In genomic region chr15:42919794-42920280, GRCh38 we compare ENCODE assay signal across 8 cellular contexts. TPM values are rescaled to one million over a fixed set of nuclear protein-coding genes. Genes with fewer than 3 reads are reported as not detected.
DNase-seq lines count a peak whose midpoint lies in the region; ATAC-seq and TF ChIP-seq lines count a peak whose summit lies in the region.

No MANE protein-coding gene starts in this region.

- no peak for TF ChIP-seq EP300 in SK-N-SH (IDR thresholded peaks at IDR 0.05; ENCODE audit: borderline replicate concordance in 1 of 2, low read depth in 1 of 2, low read length in 1 of 2)

- ATAC-seq in HG03135 (IDR thresholded peaks at IDR 0.05; ENCODE audit: unreplicated experiment) (peak; percentile 5), GM18861 (IDR thresholded peaks at IDR 0.05; ENCODE audit: unreplicated experiment) (no peak), HG03439 (IDR thresholded peaks at IDR 0.05; ENCODE audit: unreplicated experiment) (no peak)
- peak; percentile 6 for ATAC-seq in central memory CD8-positive, alpha-beta T cell (replicated peaks; ENCODE audit: extremely low read depth, poor library complexity, severe bottlenecking)

- H3K27ac ChIP-seq in SK-N-SH (ENCODE audit: low read depth in 2 of 2, low read length in 1 of 2) = peak overlapping the region; percentile 54 to 75
- peak overlapping the region; percentile 81 for H3K27ac ChIP-seq in layer of hippocampus (ENCODE audit: low read depth, low read length)

- H3K36me3 Mint-ChIP-seq in central memory CD8-positive, alpha-beta T cell (ENCODE audit: insufficient read depth) = peaks cover 9% of the 10 kb centered on the region

- no peaks in the 10 kb centered on the region for H3K9me3 ChIP-seq in SK-N-SH

- POLR2A ChIA-PET in SK-N-SH (lab: Yijun Ruan, JAX) = no interaction called here

- peak overlapping the region; percentile 81 for H3K4me2 ChIP-seq in SK-N-SH

- H2AFZ ChIP-seq in SK-N-SH (ENCODE audit: low read depth) = peak overlapping the region; percentile 45

- TF ChIP-seq CTCF in SK-N-SH (IDR thresholded peaks at IDR 0.05) = no peak

- peak overlapping the region; percentile 93 for H3K4me3 Mint-ChIP-seq in central memory CD8-positive, alpha-beta T cell

- H4K20me1 ChIP-seq in SK-N-SH (ENCODE audit: insufficient read depth) = no peaks in the 10 kb centered on the region

- CTCF ChIA-PET in SK-N-SH (lab: Yijun Ruan, JAX) = interaction anchor here (1.0 kb wide), 1 partner anchor 216 kb away, joined by 3 read pairs; no protein-coding TSS in a partner anchor

- peak overlapping the region; percentile 12 for H3K27ac Mint-ChIP-seq in central memory CD8-positive, alpha-beta T cell (ENCODE audit: low read depth)

- peaks cover 0 to 4% of the 10 kb centered on the region in 2 experiments; a peak in 2 of 4 replicates for H3K4me1 ChIP-seq in SK-N-SH (ENCODE audit: control insufficient read depth in 1 of 2, insufficient read depth in 2 of 2, low read depth in 1 of 2, low read length in 1 of 2)

- H3K36me3 ChIP-seq in SK-N-SH (replicated peaks in 1 of 2; ENCODE audit: control insufficient read depth in 1 of 2, insufficient read depth in 2 of 2, low read length in 1 of 2) = no peaks in the 10 kb centered on the region

- H3K27me3 Mint-ChIP-seq in central memory CD8-positive, alpha-beta T cell = no peaks in the 10 kb centered on the region

- DNase-seq in COLO668 (lab: John Stamatoyannopoulos, UW; ENCODE audit: unreplicated experiment) (peak; percentile 18), SK-N-SH (peak; percentile 39)
- DNase-seq in central memory CD8-positive, alpha-beta T cell (ENCODE audit: low spot score in 2 of 2) = peak in 1 of 2 donors; percentile 9
- DNase-seq in stimulated activated CD8-positive, alpha-beta memory T cell treated with anti-CD3 and anti-CD28 coated beads, Interleukin-12 subunit alpha, Interleukin-12 subunit beta, amount 100 ng/mL, for 4 hours (ENCODE audit: low read depth) = peak; percentile 3

- TF ChIP-seq RAD21 in SK-N-SH (IDR thresholded peaks at IDR 0.05; ENCODE audit: low read length) = no peak

- 2% methylated on average over 16 of the region's 20 CpGs for WGBS in SK-N-SH (ENCODE audit: low lambda C conversion rate)

- H3K79me2 ChIP-seq in SK-N-SH (ENCODE audit: insufficient read depth) = peaks cover 55% of the 10 kb centered on the region

- no peaks in the 10 kb centered on the region for H3K9me2 ChIP-seq in SK-N-SH

- peaks cover 22% of the 10 kb centered on the region for H3K4me1 Mint-ChIP-seq in central memory CD8-positive, alpha-beta T cell

- peak overlapping the region; percentile 73 for H3K9ac ChIP-seq in SK-N-SH

- no peaks in the 10 kb centered on the region for H3K9me3 Mint-ChIP-seq in central memory CD8-positive, alpha-beta T cell

- H3K4me3 ChIP-seq in SK-N-SH (ENCODE audit: low read depth in 2 of 2, low read length in 1 of 2) = peak overlapping the region; percentile 77 to 85

- peaks cover 7% of the 10 kb centered on the region for H3F3A ChIP-seq in SK-N-SH (replicated peaks; ENCODE audit: insufficient read depth)

- H3K27me3 ChIP-seq in SK-N-SH (ENCODE audit: insufficient read depth) = no peaks in the 10 kb centered on the region
- H3K27me3 ChIP-seq in layer of hippocampus (ENCODE audit: control insufficient read depth, insufficient read depth, low read length) = no peaks in the 10 kb centered on the region

TF ChIP-seq in SK-N-SH, 30 proteins besides CTCF, POLR2A, EP300 and RAD21:
- TF ChIP-seq RCOR1 (IDR thresholded peaks at IDR 0.05; ENCODE audit: low read length) (no peak), MXI1 (IDR thresholded peaks at IDR 0.05; ENCODE audit: low read depth, low read length) (peak; percentile 43; the same call in 1 of the 2 replicates), NFIC (IDR thresholded peaks at IDR 0.05; ENCODE audit: borderline replicate concordance) (no peak), MEF2A (IDR thresholded peaks at IDR 0.05; ENCODE audit: borderline replicate concordance, low read depth) (no peak)

RNA-seq across cellular contexts. Expression of gene TTBK2, which starts 0.7 kb away (rescaled TPM):
- 4.5 and 6.4 TPM in 2 replicates for polyA plus RNA-seq in SK-N-SH (2012; rRNA removed)
- 4.7 and 4.9 TPM in 2 replicates for polyA plus RNA-seq in SK-N-SH (2012; cell fraction: cytosol; rRNA removed)
- 8.9 and 13.9 TPM in 2 replicates for polyA plus RNA-seq in SK-N-SH (2012; cell fraction: nucleus; rRNA removed)

Comparison
In these comparisons a context has a peak if more than half of its experiments do, and no peak if none do; other contexts are left out.
1. ATAC-seq: peak in HG03135 (single experiment) and central memory CD8-positive, alpha-beta T cell (single experiment); none in GM18861 (single experiment) and HG03439 (single experiment).